Comparison of ENCODE assay signal across 29 cellular contexts in the genomic region with DNA sequence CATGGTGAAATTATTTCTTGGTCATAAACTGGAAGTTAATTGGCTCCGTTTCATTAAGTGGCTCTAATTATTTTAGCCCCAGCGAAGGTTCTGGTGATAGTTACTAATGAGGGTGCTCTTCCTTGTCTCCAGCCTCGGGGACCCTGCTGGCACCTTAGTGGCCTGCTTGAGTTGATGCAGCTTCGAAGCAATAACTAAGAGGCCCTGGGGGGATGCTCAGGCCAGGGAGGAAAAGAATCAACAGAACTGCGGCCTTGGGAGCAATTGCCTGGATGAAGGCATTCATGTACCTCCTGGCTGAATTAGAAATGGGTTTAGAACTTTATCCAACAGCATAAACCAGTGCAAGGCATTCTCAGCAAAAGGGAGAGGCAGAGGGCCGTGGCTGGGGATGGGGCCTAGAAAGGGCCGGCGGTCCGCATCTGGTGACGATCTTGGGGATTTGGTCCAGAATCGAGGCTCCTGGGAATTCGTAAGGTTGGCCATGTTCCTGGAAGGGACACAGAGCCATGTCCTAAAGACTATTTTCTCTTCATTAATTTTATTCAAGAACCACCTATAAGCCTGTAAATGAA.
"Had no signal": no experiment of that assay in that cellular context is flagged by ENCODE, and none has a peak within 500 bp of the region (broad histone marks: within the 10 kb centered on the region; RNA-seq: fewer than 3 reads in every experiment).

No MANE protein-coding gene starts in this region.

- H3K9ac ChIP-seq: parathyroid adenoma had no signal

- ATAC-seq: naive thymus-derived CD4-positive, alpha-beta T cell; natural killer cell; psoas muscle; right cardiac atrium; right lobe of liver; stimulated activated effector memory CD8-positive, alpha-beta T cell treated with anti-CD3 and anti-CD28 coated beads, Interleukin-12 subunit alpha, Interleukin-12 subunit beta, amount 100 ng/mL, for 72 hours; stimulated activated naive B cell treated with anti-CD40 and anti-IgM and Interleukin-4, amounts not matched to agents 10 μg/mL and 1 μg/mL and 100 μg/mL, for 72 hours; stimulated activated naive CD8-positive, alpha-beta T cell treated with anti-CD3 and anti-CD28 coated beads, Interleukin-15, amount 100 ng/mL, for 72 hours; stimulated activated naive CD8-positive, alpha-beta T cell treated with anti-CD3 and anti-CD28 coated beads, Interleukin-15, Interleukin-2, amounts not matched to agents 100 U/mL and 50 U/mL, for 24 hours had no signal

- DNase-seq: naive thymus-derived CD4-positive, alpha-beta T cell; natural killer cell; nucleus accumbens; ovary; posterior cingulate gyrus; psoas muscle; right cardiac atrium; right lobe of liver; sigmoid colon; small intestine; stimulated activated CD4-positive, alpha-beta T cell treated with anti-CD3 and anti-CD28 coated beads, Interleukin-15, amount 100 ng/mL, for 24 hours; stimulated activated CD4-positive, alpha-beta T cell treated with anti-CD3 and anti-CD28 coated beads, Interleukin-2, amount 100 ng/mL, for 24 hours; stimulated activated CD4-positive, alpha-beta T cell treated with anti-CD3 and anti-CD28 coated beads, Interleukin-2, amount 100 ng/mL, for 48 hours; stimulated activated CD4-positive, alpha-beta T cell treated with anti-CD3 and anti-CD28 coated beads, Interleukin-4, amount 100 ng/mL, for 24 hours; stimulated activated naive B cell treated with anti-CD40 and anti-IgM and Interleukin-4, amounts not matched to agents 10 μg/mL and 1 μg/mL and 100 μg/mL, for 72 hours; stimulated activated naive CD8-positive, alpha-beta T cell treated with anti-CD3 and anti-CD28 coated beads, Interleukin-15, amount 100 ng/mL, for 72 hours; stimulated activated naive CD8-positive, alpha-beta T cell treated with anti-CD3 and anti-CD28 coated beads, Interleukin-15, Interleukin-2, amounts not matched to agents 100 U/mL and 50 U/mL, for 24 hours; substantia nigra; testis; tibial artery; transverse colon; upper lobe of left lung had no signal

- H3K27ac ChIP-seq: neutrophil, ovary, parathyroid adenoma, psoas muscle, right lobe of liver, sigmoid colon, suprapubic skin, testis, tibial artery, transverse colon, upper lobe of left lung had no signal

- H3K4me3 ChIP-seq: ovary, psoas muscle, right lobe of liver, sigmoid colon, suprapubic skin, testis, tibial artery, transverse colon, upper lobe of left lung had no signal

- H3K4me3 Mint-ChIP-seq: naive thymus-derived CD4-positive, alpha-beta T cell; natural killer cell; nephron; neural crest cell; stimulated activated effector memory CD8-positive, alpha-beta T cell treated with anti-CD3 and anti-CD28 coated beads, Interleukin-12 subunit alpha, Interleukin-12 subunit beta, amount 100 ng/mL, for 72 hours; stimulated activated naive B cell treated with anti-CD40 and anti-IgM and Interleukin-4, amounts not matched to agents 10 μg/mL and 1 μg/mL and 100 μg/mL, for 72 hours; stimulated activated naive CD8-positive, alpha-beta T cell treated with anti-CD3 and anti-CD28 coated beads, Interleukin-15, amount 100 ng/mL, for 72 hours had no signal

- H3K27me3 ChIP-seq: neutrophil, ovary, right lobe of liver, sigmoid colon, testis, transverse colon, upper lobe of left lung had no signal

- H3K4me1 ChIP-seq: parathyroid adenoma, psoas muscle, right lobe of liver, sigmoid colon, suprapubic skin, testis, tibial artery, transverse colon, upper lobe of left lung had no signal

- H3K36me3 Mint-ChIP-seq: naive thymus-derived CD4-positive, alpha-beta T cell; natural killer cell; stimulated activated effector memory CD8-positive, alpha-beta T cell treated with anti-CD3 and anti-CD28 coated beads, Interleukin-12 subunit alpha, Interleukin-12 subunit beta, amount 100 ng/mL, for 72 hours; stimulated activated naive B cell treated with anti-CD40 and anti-IgM and Interleukin-4, amounts not matched to agents 10 μg/mL and 1 μg/mL and 100 μg/mL, for 72 hours had no signal

- H3K9me3 ChIP-seq: neutrophil, ovary, psoas muscle, right lobe of liver, sigmoid colon, suprapubic skin, testis, tibial artery, transverse colon, upper lobe of left lung had no signal

- H3K27ac Mint-ChIP-seq: naive thymus-derived CD4-positive, alpha-beta T cell; natural killer cell; nephron; progenitor cell of endocrine pancreas; stimulated activated effector memory CD8-positive, alpha-beta T cell treated with anti-CD3 and anti-CD28 coated beads, Interleukin-12 subunit alpha, Interleukin-12 subunit beta, amount 100 ng/mL, for 72 hours; stimulated activated naive B cell treated with anti-CD40 and anti-IgM and Interleukin-4, amounts not matched to agents 10 μg/mL and 1 μg/mL and 100 μg/mL, for 72 hours; stimulated activated naive CD8-positive, alpha-beta T cell treated with anti-CD3 and anti-CD28 coated beads, Interleukin-15, amount 100 ng/mL, for 72 hours had no signal

- H3K9me3 Mint-ChIP-seq: natural killer cell; neural crest cell; stimulated activated effector memory CD8-positive, alpha-beta T cell treated with anti-CD3 and anti-CD28 coated beads, Interleukin-12 subunit alpha, Interleukin-12 subunit beta, amount 100 ng/mL, for 72 hours had no signal

- H3K36me3 ChIP-seq: neutrophil, ovary, right lobe of liver, sigmoid colon, suprapubic skin, tibial artery, transverse colon, upper lobe of left lung had no signal

- H3K4me1 Mint-ChIP-seq: naive thymus-derived CD4-positive, alpha-beta T cell; natural killer cell; nephron; neural crest cell; stimulated activated effector memory CD8-positive, alpha-beta T cell treated with anti-CD3 and anti-CD28 coated beads, Interleukin-12 subunit alpha, Interleukin-12 subunit beta, amount 100 ng/mL, for 72 hours; stimulated activated naive B cell treated with anti-CD40 and anti-IgM and Interleukin-4, amounts not matched to agents 10 μg/mL and 1 μg/mL and 100 μg/mL, for 72 hours; stimulated activated naive CD8-positive, alpha-beta T cell treated with anti-CD3 and anti-CD28 coated beads, Interleukin-15, amount 100 ng/mL, for 72 hours had no signal

- H2AFZ ChIP-seq: parathyroid adenoma had no signal
